8 cellular contexts compared by ENCODE assay signal in the genomic region with DNA sequence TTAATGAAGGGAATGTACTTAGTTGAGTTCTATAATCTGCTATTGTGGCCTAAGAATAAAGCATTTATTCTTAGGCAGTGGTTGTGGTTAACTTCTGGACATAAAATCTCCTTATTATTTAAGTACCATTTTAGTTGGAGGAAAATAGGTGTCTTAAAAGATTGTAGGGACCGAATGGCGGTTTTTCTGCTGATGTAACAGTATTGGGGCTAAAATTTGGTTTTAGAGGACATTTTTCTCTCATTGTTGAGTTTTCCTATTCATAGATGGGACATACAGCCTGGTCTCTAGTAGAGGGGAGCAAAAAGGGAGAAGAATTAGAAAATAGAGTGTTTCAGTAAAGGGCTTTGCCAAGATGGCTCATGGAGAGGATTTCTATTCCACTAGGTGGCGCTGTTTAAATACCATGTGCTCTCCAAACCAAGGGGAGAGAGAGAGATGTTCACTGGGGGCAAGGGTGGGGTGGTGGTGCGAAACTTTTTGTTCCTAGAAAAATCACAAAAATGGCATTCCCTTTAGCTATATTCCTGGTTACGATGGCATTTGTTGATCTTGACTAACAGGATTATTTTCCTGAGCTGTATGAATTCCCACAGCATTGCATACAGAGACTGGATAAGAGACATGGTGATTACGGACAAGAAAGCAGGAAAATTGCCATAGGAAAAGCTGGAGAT. TPM values are rescaled to one million over a fixed set of nuclear protein-coding genes. Genes with fewer than 3 reads are reported as not detected.
DNase-seq lines count a peak whose midpoint lies in the region; TF ChIP-seq lines count a peak whose summit lies in the region.

No MANE protein-coding gene starts in this region.

- peaks cover 5% of the 10 kb centered on the region for H3K4me1 ChIP-seq in Loucy (ENCODE audit: insufficient read depth, low read length, poor library complexity, severe bottlenecking)

- H3K9me3 Mint-ChIP-seq in activated T-cell treated with anti-CD3 and anti-CD28 coated beads, Interleukin-2, amount 50 U/mL, for 24 hours, result no peaks in the 10 kb centered on the region

- DNase-seq in activated T-cell treated with anti-CD3 and anti-CD28 coated beads for 1 hour (ENCODE audit: low read depth) (peak; percentile 19), SK-MEL-5 (ENCODE audit: low read depth, low spot score) (peak; percentile 88), left kidney (ENCODE audit: low read depth, low spot score) (peak; percentile 76), cortex of kidney (lab: John Stamatoyannopoulos, UW) (no peak)
- DNase-seq in activated T-cell treated with anti-CD3 and anti-CD28 coated beads, Interleukin-2, amount 50 U/mL, for 24 hours, result no peak
- DNase-seq in central memory CD4-positive, alpha-beta T cell, result peak; percentile 55
- DNase-seq in stimulated activated CD8-positive, alpha-beta memory T cell treated with anti-CD3 and anti-CD28 coated beads, Interleukin-15, amount 100 ng/mL, for 1 hour (ENCODE audit: low read depth), result peak; percentile 7

- H3K9me3 ChIP-seq in Loucy (ENCODE audit: insufficient read depth, low read depth, low read length), result no peaks in the 10 kb centered on the region

- H2AFZ ChIP-seq in Loucy (ENCODE audit: low read length), result peak overlapping the region; percentile 24

- no peaks in the 10 kb centered on the region for H3K36me3 ChIP-seq in Loucy (ENCODE audit: insufficient read depth, low read length)

- in situ Hi-C loops in SK-MEL-5 (cut with HindIII; ENCODE audit: low pct_unique_long_range_greater_than_20kb, low sequenced_read_pairs), result no loop called here

- no peaks in the 10 kb centered on the region for H3K79me2 ChIP-seq in Loucy (ENCODE audit: insufficient read depth, low read length)

- no peak overlapping the region for H3K4me3 ChIP-seq in Loucy (ENCODE audit: low read length, poor library complexity, severe bottlenecking)

- no peaks in the 10 kb centered on the region for H3F3A ChIP-seq in Loucy (ENCODE audit: low read depth)

- H4K20me1 ChIP-seq in Loucy (ENCODE audit: insufficient read depth, low read length, poor library complexity, severe bottlenecking), result no peaks in the 10 kb centered on the region

- H3K4me1 Mint-ChIP-seq in activated T-cell treated with anti-CD3 and anti-CD28 coated beads, Interleukin-2, amount 50 U/mL, for 24 hours (ENCODE audit: low read depth), result peaks cover 17% of the 10 kb centered on the region

- TF ChIP-seq CTCF in Loucy (conservative IDR thresholded peaks at IDR 0.05; ENCODE audit: low read length), result peak; percentile 94

- no peaks in the 10 kb centered on the region for H3K9me2 ChIP-seq in Loucy (replicated peaks; ENCODE audit: low read depth, low read length)

- H3K36me3 Mint-ChIP-seq in activated T-cell treated with anti-CD3 and anti-CD28 coated beads, Interleukin-2, amount 50 U/mL, for 24 hours (ENCODE audit: low read depth), result no peaks in the 10 kb centered on the region

- H3K27me3 Mint-ChIP-seq in activated T-cell treated with anti-CD3 and anti-CD28 coated beads, Interleukin-2, amount 50 U/mL, for 24 hours, result peaks cover 34% of the 10 kb centered on the region

- H3K9ac ChIP-seq in Loucy (ENCODE audit: low read depth, low read length, poor library complexity, severe bottlenecking), result no peak overlapping the region

- H3K4me2 ChIP-seq in Loucy (ENCODE audit: low read depth, low read length, poor library complexity, severe bottlenecking), result no peak overlapping the region

- H3K27me3 ChIP-seq in Loucy (ENCODE audit: insufficient read depth, low read length, poor library complexity, severe bottlenecking), result no peaks in the 10 kb centered on the region

- no peak overlapping the region for H3K4me3 Mint-ChIP-seq in activated T-cell treated with anti-CD3 and anti-CD28 coated beads, Interleukin-2, amount 50 U/mL, for 24 hours

- H3K27ac Mint-ChIP-seq in activated T-cell treated with anti-CD3 and anti-CD28 coated beads, Interleukin-2, amount 50 U/mL, for 24 hours, result no peak overlapping the region

RNA-seq across cellular contexts. Expression of a gene that starts 18.3 kb away (rescaled TPM):
- 57.4 and 59.7 TPM in 2 replicates for total RNA-seq in SK-MEL-5 (2014; rRNA removed; shearing (Covaris generic))
- 56.0 and 64.8 TPM in 2 replicates for polyA plus RNA-seq in SK-MEL-5 (2015; cell fraction: cytosol; rRNA removed)
- 66.3 and 70.6 TPM in 2 replicates for polyA plus RNA-seq in SK-MEL-5 (2015; cell fraction: nucleus; rRNA removed)

RNA-seq across cellular contexts. Expression of a gene that starts 37.4 kb away (rescaled TPM):
- 4.2 and 4.8 TPM in 2 replicates for total RNA-seq in SK-MEL-5 (2014; rRNA removed; shearing (Covaris generic))
- 3.1 and 7.7 TPM in 2 replicates for polyA plus RNA-seq in SK-MEL-5 (2015; cell fraction: cytosol; rRNA removed)
- 15.8 and 16.7 TPM in 2 replicates for polyA plus RNA-seq in SK-MEL-5 (2015; cell fraction: nucleus; rRNA removed)

Comparison
In these comparisons a context has a peak if more than half of its experiments do, and no peak if none do; other contexts are left out.
1. DNase-seq: peak in activated T-cell treated with anti-CD3 and anti-CD28 coated beads for 1 hour (single experiment), SK-MEL-5 (single experiment), central memory CD4-positive, alpha-beta T cell (single experiment), left kidney (single experiment) and stimulated activated CD8-positive, alpha-beta memory T cell treated with anti-CD3 and anti-CD28 coated beads, Interleukin-15, amount 100 ng/mL, for 1 hour (single experiment); none in activated T-cell treated with anti-CD3 and anti-CD28 coated beads, Interleukin-2, amount 50 U/mL, for 24 hours (single experiment) and cortex of kidney (single experiment).